3 cellular contexts compared by ENCODE assay signal in the genomic region with DNA sequence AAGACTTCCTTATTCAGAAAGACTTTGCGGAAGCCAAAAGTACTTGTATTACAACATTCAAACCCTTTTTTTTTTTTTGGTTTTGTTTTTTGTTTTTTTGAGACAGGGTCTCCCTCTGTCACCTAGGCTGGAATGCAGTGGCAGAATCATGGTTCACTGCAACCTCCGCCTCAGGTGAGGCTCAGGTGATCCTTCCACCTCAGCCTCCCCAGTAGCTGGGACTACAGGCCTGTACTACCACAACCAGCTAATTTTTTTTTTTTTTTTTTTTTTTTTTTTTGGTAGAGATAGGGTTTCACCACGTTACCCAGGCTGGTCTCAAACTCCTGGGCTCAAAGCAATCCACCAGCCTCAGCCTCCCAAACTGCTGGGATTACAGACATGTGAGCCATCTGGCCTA. TPM values are rescaled to one million over a fixed set of nuclear protein-coding genes. Genes with fewer than 3 reads are reported as not detected.
"Had no signal": no experiment of that assay in that cellular context is flagged by ENCODE, and none has a peak within 500 bp of the region (broad histone marks: within the 10 kb centered on the region; RNA-seq: fewer than 3 reads in every experiment).

No MANE protein-coding gene starts in this region.

RNA-seq across cellular contexts. Expression of a gene that starts 51.0 kb away (rescaled TPM):
- total RNA-seq: GM23248, HFFc6, IMR-90 had no signal
- polyA plus RNA-seq: GM23248 had no signal
